In genomic region chr22:36026741-36027140, GRCh38 we compare ENCODE assay signal across 9 cellular contexts. TPM values are rescaled to one million over a fixed set of nuclear protein-coding genes. Genes with fewer than 3 reads are reported as not detected.
A peak's percentile ranks its signal among the peaks of the same experiment; 100 is the strongest.
DNase-seq lines count a peak whose midpoint lies in the region; ATAC-seq, FAIRE-seq and TF ChIP-seq lines count a peak whose summit lies in the region.
"Had no signal": no experiment of that assay in that cellular context is flagged by ENCODE, and none has a peak within 500 bp of the region (broad histone marks: within the 10 kb centered on the region; RNA-seq: fewer than 3 reads in every experiment).

No MANE protein-coding gene starts in this region.

- no peaks in the 10 kb centered on the region for H3K9me3 Mint-ChIP-seq in activated naive CD4-positive, alpha-beta T cell treated with anti-CD3 and anti-CD28 coated beads for 36 hours
- no peaks in the 10 kb centered on the region for H3K9me3 Mint-ChIP-seq in astrocyte (ENCODE audit: unreplicated experiment)

- H4K20me1 ChIP-seq in astrocyte (ENCODE audit: insufficient read depth, low read length), result peaks cover 50% of the 10 kb centered on the region

- H3K4me2 ChIP-seq in astrocyte (ENCODE audit: low read length), result peak overlapping the region; percentile 96

- H3K79me2 ChIP-seq in astrocyte (ENCODE audit: insufficient read depth, low read length), result peaks cover 56% of the 10 kb centered on the region

- no peak for TF ChIP-seq POLR2A in upper lobe of left lung (IDR thresholded peaks at IDR 0.05)

- peaks cover 8% of the 10 kb centered on the region for H3K36me3 ChIP-seq in astrocyte (ENCODE audit: insufficient read depth, low read length)
- H3K36me3 ChIP-seq in upper lobe of left lung, result no peaks in the 10 kb centered on the region
- H3K36me3 ChIP-seq in pancreas, result no peaks in the 10 kb centered on the region

- H3K4me1 Mint-ChIP-seq in activated naive CD4-positive, alpha-beta T cell treated with anti-CD3 and anti-CD28 coated beads for 36 hours (ENCODE audit: low read depth), result peaks cover 27% of the 10 kb centered on the region
- H3K4me1 Mint-ChIP-seq in astrocyte (ENCODE audit: low read depth, unreplicated experiment), result peaks cover 25% of the 10 kb centered on the region

- H3K4me3 ChIP-seq in astrocyte (ENCODE audit: insufficient read depth, low read depth, low read length) (peak overlapping the region; percentile 91), upper lobe of left lung (peak overlapping the region in 3 of 4 donors; percentile 69 to 93 (median 86)), pancreas (peak overlapping the region in 2 of 4 donors; percentile 67 to 72)

- no peak for ATAC-seq in upper lobe of left lung (ENCODE audit: low FRiP score in 2 of 2)
- ATAC-seq in HG02571 (IDR thresholded peaks at IDR 0.05; ENCODE audit: unreplicated experiment), result no peak
- no peak for ATAC-seq in pancreas

- peak overlapping the region; percentile 7 for H3K27ac Mint-ChIP-seq in activated naive CD4-positive, alpha-beta T cell treated with anti-CD3 and anti-CD28 coated beads for 36 hours
- peak overlapping the region; percentile 16 for H3K27ac Mint-ChIP-seq in astrocyte (ENCODE audit: unreplicated experiment)

- TF ChIP-seq CTCF in astrocyte (IDR thresholded peaks at IDR 0.05; ENCODE audit: insufficient read depth, low read depth, low read length) (no peak), upper lobe of left lung (IDR thresholded peaks at IDR 0.05) (no peak), pancreas (IDR thresholded peaks at IDR 0.05) (no peak)

- H2AFZ ChIP-seq in astrocyte (ENCODE audit: low read depth, low read length), result no peak overlapping the region

- FAIRE-seq in astrocyte (lab: Jason Lieb, UNC) (no peak), pancreas (lab: Jason Lieb, UNC) (no peak)

- no peak overlapping the region for H3K4me3 Mint-ChIP-seq in activated naive CD4-positive, alpha-beta T cell treated with anti-CD3 and anti-CD28 coated beads for 36 hours
- H3K4me3 Mint-ChIP-seq in astrocyte (ENCODE audit: unreplicated experiment), result peak overlapping the region; percentile 94

- H3K27ac ChIP-seq in astrocyte (ENCODE audit: low read depth, low read length), result peak overlapping the region; percentile 15
- peak overlapping the region; percentile 50 to 95 (median 84) for H3K27ac ChIP-seq in upper lobe of left lung
- H3K27ac ChIP-seq in pancreas, result peak overlapping the region in 1 of 4 donors; percentile 5

- peaks cover 3% of the 10 kb centered on the region for H3K27me3 Mint-ChIP-seq in activated naive CD4-positive, alpha-beta T cell treated with anti-CD3 and anti-CD28 coated beads for 36 hours (ENCODE audit: low read depth)
- H3K27me3 Mint-ChIP-seq in astrocyte (ENCODE audit: low read depth, unreplicated experiment), result peaks cover 2% of the 10 kb centered on the region

- H3K9ac ChIP-seq in astrocyte (ENCODE audit: low read length), result peak overlapping the region; percentile 92

- no peaks in the 10 kb centered on the region for H3K36me3 Mint-ChIP-seq in activated naive CD4-positive, alpha-beta T cell treated with anti-CD3 and anti-CD28 coated beads for 36 hours (ENCODE audit: low read depth)
- H3K36me3 Mint-ChIP-seq in astrocyte (ENCODE audit: low read depth, unreplicated experiment), result peaks cover 1% of the 10 kb centered on the region

- no peak for TF ChIP-seq EP300 in upper lobe of left lung (IDR thresholded peaks at IDR 0.05)

- no peak for DNase-seq in activated naive CD4-positive, alpha-beta T cell treated with anti-CD3 and anti-CD28 coated beads for 36 hours
- no peak for DNase-seq in activated naive CD4-positive, alpha-beta T cell treated with anti-CD3 and anti-CD28 coated beads, Interleukin-2, amount 50 U/mL, for 16 hours
- DNase-seq in astrocyte (ENCODE audit: low read depth), result peak; percentile 31
- peak; percentile 57 for DNase-seq in left kidney (ENCODE audit: low read depth, low spot score)
- DNase-seq in upper lobe of left lung, result no peak
- no peak for DNase-seq in pancreas
- no peak for DNase-seq in amniotic stem cell (lab: John Stamatoyannopoulos, UW)
- DNase-seq: DND-41 had no signal

- H3K27me3 ChIP-seq in astrocyte (ENCODE audit: insufficient read depth, low read length) (no peaks in the 10 kb centered on the region), upper lobe of left lung (peaks cover 0 to 10% (median 0%) of the 10 kb centered on the region in 4 donors), pancreas (no peaks in the 10 kb centered on the region)

- H3K9me3 ChIP-seq in astrocyte (ENCODE audit: insufficient read depth, low read depth, low read length) (no peaks in the 10 kb centered on the region), upper lobe of left lung (no peaks in the 10 kb centered on the region), pancreas (no peaks in the 10 kb centered on the region)

- H3K4me1 ChIP-seq in astrocyte (ENCODE audit: insufficient read depth, low read length) (peaks cover 20% of the 10 kb centered on the region), upper lobe of left lung (peaks cover 17 to 48% (median 30%) of the 10 kb centered on the region in 4 donors), pancreas (peaks cover 6 to 22% (median 19%) of the 10 kb centered on the region in 3 donors)

- intact Hi-C loops in activated naive CD4-positive, alpha-beta T cell treated with anti-CD3 and anti-CD28 coated beads for 36 hours (cut with micrococcal nuclease), result no loop called here
- intact Hi-C loops in pancreas (cut with DNase I), result no loop called here

- CTCF ChIA-PET in activated naive CD4-positive, alpha-beta T cell treated with anti-CD3 and anti-CD28 coated beads for 36 hours (lab: Charles Lee), result interaction anchor here (0.6 to 3.4 kb wide), 4 partner anchors 39 to 444 kb away, joined by 3 to 31 read pairs (median 3); no protein-coding TSS in a partner anchor

RNA-seq across cellular contexts. Expression of gene RBFOX2, which starts 1.9 kb away (rescaled TPM):
- total RNA-seq in activated naive CD4-positive, alpha-beta T cell treated with anti-CD3 and anti-CD28 coated beads for 36 hours, result 1 to 10 TPM; 3.3 to 4.3 TPM
- total RNA-seq in astrocyte, result 169 and 177 TPM in 2 replicates
- 10 to 100 TPM; 47.8 to 86.4 (median 54.5) TPM for total RNA-seq in upper lobe of left lung
- total RNA-seq in pancreas, result 10 to 100 TPM; 16.3 to 33.7 (median 18.5) TPM
- polyA plus RNA-seq in pancreas, result 10 to 100 TPM; 12.9 to 13.7 TPM

Comparison
In these comparisons a context has a peak if more than half of its experiments do, and no peak if none do; other contexts are left out.
1. DNase-seq: peak in astrocyte (single experiment) and left kidney (single experiment); none in activated naive CD4-positive, alpha-beta T cell treated with anti-CD3 and anti-CD28 coated beads for 36 hours (single experiment), activated naive CD4-positive, alpha-beta T cell treated with anti-CD3 and anti-CD28 coated beads, Interleukin-2, amount 50 U/mL, for 16 hours (single experiment), upper lobe of left lung (0 of 2), pancreas (0 of 6) and amniotic stem cell (single experiment).